ENCODE assay signal across 14 cellular contexts in genomic region chr17:28864991-28865849, GRCh38. TPM values are rescaled to one million over a fixed set of nuclear protein-coding genes. Genes with fewer than 3 reads are reported as not detected.
DNase-seq lines count a peak whose midpoint lies in the region; FAIRE-seq and TF ChIP-seq lines count a peak whose summit lies in the region.
"Had no signal": no experiment of that assay in that cellular context is flagged by ENCODE, and none has a peak within 500 bp of the region (broad histone marks: within the 10 kb centered on the region; RNA-seq: fewer than 3 reads in every experiment).

No MANE protein-coding gene starts in this region.

- peak overlapping the region; percentile 46 for H3K27ac ChIP-seq in OCI-LY7 (ENCODE audit: low read depth, low read length, poor library complexity, severe bottlenecking)
- H3K27ac ChIP-seq in endothelial cell of umbilical vein (ENCODE audit: insufficient read depth, low read depth, low read length), result peak overlapping the region; percentile 85
- H3K27ac ChIP-seq in MM.1S (ENCODE audit: low read length), result no peak overlapping the region
- H3K27ac ChIP-seq: vagina had no signal

- no peaks in the 10 kb centered on the region for H3K27me3 Mint-ChIP-seq in neural crest cell (ENCODE audit: low read depth)

- H3K27me3 ChIP-seq in endothelial cell of umbilical vein (ENCODE audit: control insufficient read depth in 2 of 2, insufficient read depth in 2 of 2, low read length in 2 of 2), result no peaks in the 10 kb centered on the region
- H3K27me3 ChIP-seq in MM.1S (replicated peaks; ENCODE audit: insufficient read depth, low read length), result no peaks in the 10 kb centered on the region
- H3K27me3 ChIP-seq: BE2C, MG63, vagina had no signal

- DNase-seq in EH (ENCODE audit: low read depth) (peak; percentile 6), OCI-LY7 (ENCODE audit: low spot score) (no peak), endothelial cell of umbilical vein (ENCODE audit: low read depth, low spot score) (peak; percentile 44), neural crest cell (ENCODE audit: low read depth, low spot score) (no peak), NCI-H2107 treated with DMSO at 0.1 percent for 48 hours (lab: John Stamatoyannopoulos, UW; ENCODE audit: unreplicated experiment) (no peak), MM.1S (no peak), NCI-H345 treated with DMSO at 0.1 percent for 48 hours (lab: John Stamatoyannopoulos, UW; ENCODE audit: unreplicated experiment) (no peak)
- no peak for DNase-seq in stimulated activated CD8-positive, alpha-beta memory T cell treated with anti-CD3 and anti-CD28 coated beads, Interleukin-4, amount 100 ng/mL, for 48 hours
- DNase-seq: BE2C; MG63; NCI-H82; SK-N-SH; stimulated activated CD4-positive, alpha-beta T cell treated with anti-CD3 and anti-CD28 coated beads, Interleukin-2, amount 100 ng/mL, for 48 hours had no signal

- H3K9me3 ChIP-seq in OCI-LY7 (ENCODE audit: low read length) (no peaks in the 10 kb centered on the region), endothelial cell of umbilical vein (replicated peaks; ENCODE audit: control insufficient read depth, insufficient read depth, low read length) (no peaks in the 10 kb centered on the region), MM.1S (replicated peaks; ENCODE audit: insufficient read depth, low read length) (no peaks in the 10 kb centered on the region)
- H3K9me3 ChIP-seq: BE2C, MG63, SK-N-SH, vagina had no signal

- H2AFZ ChIP-seq in OCI-LY7 (ENCODE audit: low read length) (peak overlapping the region; percentile 71), endothelial cell of umbilical vein (ENCODE audit: low read depth, low read length) (peak overlapping the region; percentile 61), MM.1S (ENCODE audit: low read length) (no peak overlapping the region)

- peak; percentile 24 for FAIRE-seq in endothelial cell of umbilical vein (lab: Jason Lieb, UNC)

- H3K4me1 Mint-ChIP-seq in neural crest cell, result no peaks in the 10 kb centered on the region

- peaks cover 15% of the 10 kb centered on the region for H3K4me1 ChIP-seq in OCI-LY7 (ENCODE audit: insufficient read depth, low read length, poor library complexity, severe bottlenecking)
- peaks cover 13% of the 10 kb centered on the region for H3K4me1 ChIP-seq in endothelial cell of umbilical vein (ENCODE audit: control insufficient read depth, extremely low read depth, insufficient read depth, low read length)
- no peaks in the 10 kb centered on the region for H3K4me1 ChIP-seq in MM.1S (ENCODE audit: low read length)
- H3K4me1 ChIP-seq: BE2C, vagina had no signal

- H3K9me2 ChIP-seq in OCI-LY7 (ENCODE audit: insufficient read depth, low read length) (no peaks in the 10 kb centered on the region), MM.1S (replicated peaks; ENCODE audit: insufficient read depth, low read length) (no peaks in the 10 kb centered on the region)
- H3K9me2 ChIP-seq: SK-N-SH had no signal

- dilution Hi-C loops in endothelial cell of umbilical vein (cut with MboI; ENCODE audit: extremely low pct_ligation_motif_present, low sequenced_read_pairs), result no loop called here

- H3F3A ChIP-seq in MM.1S (ENCODE audit: insufficient read depth, low read length), result no peaks in the 10 kb centered on the region

- no peaks in the 10 kb centered on the region for H3K9me1 ChIP-seq in endothelial cell of umbilical vein (replicated peaks; ENCODE audit: control insufficient read depth, extremely low read depth, insufficient read depth, low read length)

- H3K4me2 ChIP-seq in OCI-LY7 (ENCODE audit: low read length) (peak overlapping the region; percentile 40), endothelial cell of umbilical vein (ENCODE audit: insufficient read depth, low read length) (peak overlapping the region; percentile 25), MM.1S (ENCODE audit: low read depth, low read length) (no peak overlapping the region)
- H3K4me2 ChIP-seq: SK-N-SH had no signal

- no peak for TF ChIP-seq POLR2A in endothelial cell of umbilical vein (IDR thresholded peaks at IDR 0.05; ENCODE audit: low read depth, low read length)

- CTCF ChIA-PET in OCI-LY7 (lab: Charles Lee; ENCODE audit: unreplicated experiment), result no interaction called here
- CTCF ChIA-PET in endothelial cell of umbilical vein (lab: Charles Lee), result interaction anchor here (0.6 to 1.8 kb wide), 13 partner anchors 9 to 138 kb away, joined by 3 to 11 read pairs (median 4); partner anchors contain the start of gene FLOT2

- H3K4me3 ChIP-seq in OCI-LY7 (ENCODE audit: low read depth, low read length, poor library complexity, severe bottlenecking) (no peak overlapping the region), endothelial cell of umbilical vein (replicated peaks in 1 of 3; ENCODE audit: insufficient read depth in 1 of 3, low read depth in 1 of 3, low read length in 3 of 3) (no peak overlapping the region), MM.1S (ENCODE audit: low read length) (no peak overlapping the region)
- H3K4me3 ChIP-seq: MG63, vagina had no signal

- no peaks in the 10 kb centered on the region for H3K9me3 Mint-ChIP-seq in neural crest cell

- no peaks in the 10 kb centered on the region for H3K79me2 ChIP-seq in OCI-LY7 (ENCODE audit: insufficient read depth, low read depth, low read length)
- no peaks in the 10 kb centered on the region for H3K79me2 ChIP-seq in endothelial cell of umbilical vein (ENCODE audit: control insufficient read depth, insufficient read depth, low read length)
- no peaks in the 10 kb centered on the region for H3K79me2 ChIP-seq in MM.1S (ENCODE audit: low read length)

- TF ChIP-seq CTCF in OCI-LY7 (conservative IDR thresholded peaks at IDR 0.05; ENCODE audit: low read length) (no peak), endothelial cell of umbilical vein (IDR thresholded peaks at IDR 0.05; ENCODE audit: extremely low read depth in 1 of 2, insufficient read depth in 1 of 2, low read depth in 1 of 2, low read length in 2 of 2) (no peak), neural crest cell (conservative IDR thresholded peaks at IDR 0.05) (no peak), MM.1S (IDR thresholded peaks at IDR 0.05; ENCODE audit: low read length) (no peak)

- POLR2A ChIA-PET in OCI-LY7 (lab: Charles Lee), result interaction anchor here (1.2 kb wide), 1 partner anchor 9 kb away, joined by 6 read pairs; no protein-coding TSS in a partner anchor
- POLR2A ChIA-PET in endothelial cell of umbilical vein (lab: Charles Lee), result no interaction called here

- H3K27ac Mint-ChIP-seq in neural crest cell (ENCODE audit: unreplicated experiment), result peak overlapping the region; percentile 84

- H4K20me1 ChIP-seq in OCI-LY7 (ENCODE audit: insufficient read depth, low read length) (no peaks in the 10 kb centered on the region), endothelial cell of umbilical vein (replicated peaks; ENCODE audit: control insufficient read depth, extremely low read depth, insufficient read depth, low read length) (no peaks in the 10 kb centered on the region), MM.1S (ENCODE audit: insufficient read depth, low read length) (no peaks in the 10 kb centered on the region)

- H3K9ac ChIP-seq in endothelial cell of umbilical vein (replicated peaks; ENCODE audit: extremely low read depth, insufficient read depth, low read length) (peak overlapping the region; percentile 44), MM.1S (ENCODE audit: low read length) (no peak overlapping the region)
- H3K9ac ChIP-seq: SK-N-SH had no signal

- intact Hi-C loops in OCI-LY7 (cut with micrococcal nuclease; ENCODE audit: unreplicated experiment), result no loop called here
- intact Hi-C loops in endothelial cell of umbilical vein (cut with micrococcal nuclease), result no loop called here

- no TSS peak for BruUV-seq in OCI-LY7 (replicated peaks; lab: Mats Ljungman, UMichigan)
- no TSS peak for BruUV-seq in endothelial cell of umbilical vein (replicated peaks; lab: Mats Ljungman, UMichigan)

- H3K36me3 Mint-ChIP-seq in neural crest cell (ENCODE audit: low read depth), result no peaks in the 10 kb centered on the region

- H3K36me3 ChIP-seq in OCI-LY7 (ENCODE audit: insufficient read depth, low read length) (peaks cover 14% of the 10 kb centered on the region), endothelial cell of umbilical vein (ENCODE audit: control insufficient read depth in 2 of 2, extremely low read depth in 1 of 2, insufficient read depth in 2 of 2, low read length in 2 of 2) (peaks cover 0 to 7% of the 10 kb centered on the region in 2 experiments), MM.1S (replicated peaks; ENCODE audit: insufficient read depth, low read length) (0 out of 2 replicates have a peak, but pooled peaks cover 2% of the 10 kb centered on the region)
- H3K36me3 ChIP-seq: BE2C had no signal

- H3K4me3 Mint-ChIP-seq in neural crest cell, result no peak overlapping the region

RNA-seq across cellular contexts. Expression of gene ERAL1, which starts 10.4 kb away (rescaled TPM):
- 25.0 and 30.8 TPM in 2 replicates for total RNA-seq in OCI-LY7 (2014; rRNA removed; shearing (Covaris generic))
- total RNA-seq in OCI-LY7 (2022), result 58.0 and 62.1 TPM in 2 replicates
- 50.3 and 58.0 TPM in 2 replicates for total RNA-seq in endothelial cell of umbilical vein
- 86.6 and 102 TPM in 2 replicates for polyA plus RNA-seq in endothelial cell of umbilical vein
- 88.4 and 97.2 TPM in 2 replicates for polyA plus RNA-seq in endothelial cell of umbilical vein (2011; cell fraction: cytosol; rRNA removed)
- polyA plus RNA-seq in endothelial cell of umbilical vein (2011; cell fraction: nucleus; rRNA removed), result 99.2 and 99.9 TPM in 2 replicates
- polyA plus RNA-seq in endothelial cell of umbilical vein (2012), result 65.5 and 79.5 TPM in 2 replicates
- 82.8 and 101 TPM in 2 replicates for polyA minus RNA-seq in endothelial cell of umbilical vein
- polyA minus RNA-seq in endothelial cell of umbilical vein (2011; cell fraction: cytosol; rRNA and poly(A)+ RNA removed), result 69.5 TPM
- polyA minus RNA-seq in endothelial cell of umbilical vein (2011; cell fraction: nucleus; rRNA and poly(A)+ RNA removed), result 31.0 and 38.9 TPM in 2 replicates
- 63.0 and 64.4 TPM in 2 replicates for total RNA-seq in neural crest cell

RNA-seq across cellular contexts. Expression of gene FAM222B, which starts 22.6 kb away (rescaled TPM):
- 4.0 and 4.6 TPM in 2 replicates for total RNA-seq in OCI-LY7 (2014; rRNA removed; shearing (Covaris generic))
- total RNA-seq in OCI-LY7 (2022) (15.2 and 19.7 TPM in 2 replicates), endothelial cell of umbilical vein (30.6 and 33.7 TPM in 2 replicates), neural crest cell (29.6 and 33.0 TPM in 2 replicates)
- 20.6 and 21.1 TPM in 2 replicates for polyA plus RNA-seq in endothelial cell of umbilical vein
- polyA plus RNA-seq in endothelial cell of umbilical vein (2011; cell fraction: cytosol; rRNA removed), result 18.3 and 19.6 TPM in 2 replicates
- 23.3 and 23.6 TPM in 2 replicates for polyA plus RNA-seq in endothelial cell of umbilical vein (2011; cell fraction: nucleus; rRNA removed)
- polyA plus RNA-seq in endothelial cell of umbilical vein (2012), result 22.9 and 24.4 TPM in 2 replicates
- polyA minus RNA-seq in endothelial cell of umbilical vein, result 41.2 and 46.6 TPM in 2 replicates
- polyA minus RNA-seq in endothelial cell of umbilical vein (2011; cell fraction: cytosol; rRNA and poly(A)+ RNA removed), result 8.4 TPM
- 40.4 and 42.2 TPM in 2 replicates for polyA minus RNA-seq in endothelial cell of umbilical vein (2011; cell fraction: nucleus; rRNA and poly(A)+ RNA removed)

RNA-seq across cellular contexts. Expression of gene FLOT2, which starts 32.3 kb away (rescaled TPM):
- 43.5 and 46.5 TPM in 2 replicates for total RNA-seq in OCI-LY7 (2014; rRNA removed; shearing (Covaris generic))
- total RNA-seq in OCI-LY7 (2022) (110 and 122 TPM in 2 replicates), endothelial cell of umbilical vein (131 and 169 TPM in 2 replicates), neural crest cell (132 and 133 TPM in 2 replicates)
- 180 and 184 TPM in 2 replicates for polyA plus RNA-seq in endothelial cell of umbilical vein
- 105 TPM in 2 replicates for polyA plus RNA-seq in endothelial cell of umbilical vein (2011; cell fraction: cytosol; rRNA removed)
- polyA plus RNA-seq in endothelial cell of umbilical vein (2011; cell fraction: nucleus; rRNA removed), result 77.0 and 84.7 TPM in 2 replicates
- 76.8 and 86.5 TPM in 2 replicates for polyA plus RNA-seq in endothelial cell of umbilical vein (2012)
- polyA minus RNA-seq in endothelial cell of umbilical vein, result 187 and 214 TPM in 2 replicates
- 70.7 TPM for polyA minus RNA-seq in endothelial cell of umbilical vein (2011; cell fraction: cytosol; rRNA and poly(A)+ RNA removed)
- 24.4 and 26.2 TPM in 2 replicates for polyA minus RNA-seq in endothelial cell of umbilical vein (2011; cell fraction: nucleus; rRNA and poly(A)+ RNA removed)

RNA-seq across cellular contexts. Expression of gene DHRS13, which starts 37.7 kb away (rescaled TPM):
- total RNA-seq in OCI-LY7 (2014; rRNA removed; shearing (Covaris generic)), result 27.1 and 28.4 TPM in 2 replicates
- total RNA-seq in OCI-LY7 (2022) (27.2 and 29.2 TPM in 2 replicates), endothelial cell of umbilical vein (5.6 and 7.2 TPM in 2 replicates), neural crest cell (28.7 and 32.6 TPM in 2 replicates)
- polyA plus RNA-seq in endothelial cell of umbilical vein, result 8.2 and 9.3 TPM in 2 replicates
- 7.1 and 7.3 TPM in 2 replicates for polyA plus RNA-seq in endothelial cell of umbilical vein (2011; cell fraction: cytosol; rRNA removed)
- 5.3 and 6.0 TPM in 2 replicates for polyA plus RNA-seq in endothelial cell of umbilical vein (2011; cell fraction: nucleus; rRNA removed)
- polyA plus RNA-seq in endothelial cell of umbilical vein (2012), result 1.5 and 1.8 TPM in 2 replicates
- 2.4 and 3.6 TPM in 2 replicates for polyA minus RNA-seq in endothelial cell of umbilical vein
- polyA minus RNA-seq in endothelial cell of umbilical vein (2011; cell fraction: cytosol; rRNA and poly(A)+ RNA removed), result 10.3 TPM
- polyA minus RNA-seq in endothelial cell of umbilical vein (2011; cell fraction: nucleus; rRNA and poly(A)+ RNA removed), result 2.5 TPM in 2 replicates

Comparison
In these comparisons a context has a peak if more than half of its experiments do, and no peak if none do; other contexts are left out.
1. DNase-seq: peak in EH (single experiment) and endothelial cell of umbilical vein (single experiment); none in OCI-LY7 (single experiment), neural crest cell (single experiment), NCI-H2107 treated with DMSO at 0.1 percent for 48 hours (single experiment), MM.1S (single experiment), NCI-H345 treated with DMSO at 0.1 percent for 48 hours (single experiment) and stimulated activated CD8-positive, alpha-beta memory T cell treated with anti-CD3 and anti-CD28 coated beads, Interleukin-4, amount 100 ng/mL, for 48 hours (single experiment).